In the genomic region with DNA sequence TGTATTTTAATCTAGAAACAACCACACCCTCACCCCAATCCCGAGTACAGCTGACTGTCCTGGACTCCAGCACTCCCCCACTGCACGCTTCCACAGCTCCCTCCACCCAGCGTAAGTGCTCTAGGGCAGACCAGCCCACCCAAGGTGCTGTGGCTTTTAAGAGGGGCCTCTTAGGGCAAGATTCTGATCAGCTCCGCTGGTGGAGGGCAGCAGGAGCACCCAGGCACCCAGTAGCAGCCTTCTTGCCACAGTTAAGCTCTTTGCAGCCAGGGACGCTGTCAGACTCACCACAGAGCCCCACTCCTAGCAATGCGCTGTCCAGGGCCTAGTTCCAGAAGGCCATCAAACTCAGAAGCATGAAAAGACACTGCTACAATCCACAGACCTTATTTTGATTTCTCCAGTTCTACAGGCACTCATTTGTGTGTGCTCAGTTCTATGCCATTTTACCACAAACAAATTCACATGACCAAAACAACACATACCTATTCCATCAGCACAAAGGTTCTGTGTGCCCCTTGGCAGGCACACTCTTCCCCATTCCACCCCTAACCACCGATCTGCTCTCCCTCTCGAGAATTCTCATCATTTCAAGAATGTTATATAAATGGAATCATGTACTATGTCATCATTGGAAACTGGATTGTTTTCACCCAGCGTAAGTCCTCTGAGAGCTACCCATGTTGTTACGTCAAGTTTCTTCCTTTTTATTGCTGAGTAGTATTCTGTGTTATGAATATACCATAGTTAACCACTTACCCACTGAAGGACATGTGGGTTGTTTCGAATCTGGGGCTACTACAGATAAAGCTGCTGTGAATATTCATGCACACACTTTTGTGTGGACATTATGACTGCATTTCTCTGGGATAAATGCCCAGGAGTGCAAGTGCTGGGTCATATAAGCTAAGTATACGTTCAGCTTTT, we compare ENCODE assay signal across 17 cellular contexts. TPM values are rescaled to one million over a fixed set of nuclear protein-coding genes. Genes with fewer than 3 reads are reported as not detected.
DNase-seq lines count a peak whose midpoint lies in the region; ATAC-seq, FAIRE-seq and TF ChIP-seq lines count a peak whose summit lies in the region.
"Had no signal": no experiment of that assay in that cellular context is flagged by ENCODE, and none has a peak within 500 bp of the region (broad histone marks: within the 10 kb centered on the region; RNA-seq: fewer than 3 reads in every experiment).

No MANE protein-coding gene starts in this region.

- peaks cover 46% of the 10 kb centered on the region for H3K79me2 ChIP-seq in GM12878 (ENCODE audit: control insufficient read depth, insufficient read depth, low read length)

- no peak for TF ChIP-seq RAD21 in GM12878 (IDR thresholded peaks at IDR 0.05; ENCODE audit: insufficient read depth, low read depth, low read length)

- peak overlapping the region; percentile 21; the same call in 1 of the 2 replicates for H3K27ac ChIP-seq in RWPE1
- H3K27ac ChIP-seq in GM12878 (ENCODE audit: control insufficient read depth, insufficient read depth), result peak overlapping the region; percentile 71
- no peak overlapping the region for H3K27ac ChIP-seq in sigmoid colon
- H3K27ac ChIP-seq: tibial nerve had no signal

- H3K4me1 Mint-ChIP-seq in neural crest cell, result peaks cover 4% of the 10 kb centered on the region

- no peak for TF ChIP-seq POLR2A in GM12878 (IDR thresholded peaks at IDR 0.05; ENCODE audit: low read depth, low read length)
- no peak for TF ChIP-seq POLR2A in sigmoid colon (IDR thresholded peaks at IDR 0.05)

- no peaks in the 10 kb centered on the region for H3K36me3 Mint-ChIP-seq in neural crest cell (ENCODE audit: low read depth)

- no peaks in the 10 kb centered on the region for H3K27me3 ChIP-seq in GM12878 (replicated peaks in 1 of 2; ENCODE audit: control insufficient read depth in 2 of 2, insufficient read depth in 2 of 2, low read length in 1 of 2)
- no peaks in the 10 kb centered on the region for H3K27me3 ChIP-seq in sigmoid colon
- H3K27me3 ChIP-seq: tibial nerve had no signal

- H3K9ac ChIP-seq in GM12878 (ENCODE audit: control insufficient read depth, insufficient read depth, low read length), result no peak overlapping the region

- ATAC-seq in GM12878, result peak; percentile 12; the same call in 2 of the 3 replicates
- ATAC-seq: activated CD4-positive, CD25-positive, alpha-beta regulatory T cell treated with anti-CD3 and anti-CD28 coated beads, Interleukin-2, amount 50 U/mL, for 24 hours had no signal

- RAD21 ChIA-PET in GM12878 (lab: Charles Lee; ENCODE audit: unreplicated experiment), result interaction anchor here (0.7 to 2.1 kb wide), 6 partner anchors 9 to 43 kb away, joined by 3 to 18 read pairs (median 4); a partner anchor contains a TSS

- no peak for TF ChIP-seq EP300 in GM12878 (IDR thresholded peaks at IDR 0.05; ENCODE audit: borderline replicate concordance in 1 of 2, control insufficient read depth in 1 of 2, low read depth in 2 of 2, low read length in 2 of 2)
- no peak for TF ChIP-seq EP300 in sigmoid colon (IDR thresholded peaks at IDR 0.05)

- H3K9me3 ChIP-seq in GM12878 (replicated peaks; ENCODE audit: control insufficient read depth, insufficient read depth, low read length) (no peaks in the 10 kb centered on the region; the same call in 2 of the 3 replicates), sigmoid colon (peaks cover 0 to 2% (median 0%) of the 10 kb centered on the region in 4 donors)
- H3K9me3 ChIP-seq: tibial nerve had no signal

- intact Hi-C loops in GM12878 (cut with micrococcal nuclease; ENCODE audit: unreplicated experiment) (no loop called here), sigmoid colon (cut with DNase I) (no loop called here)

- no peak for FAIRE-seq in GM12878 (lab: Jason Lieb, UNC)
- FAIRE-seq: D721Med had no signal

- peaks cover 35% of the 10 kb centered on the region for H3K4me1 ChIP-seq in GM12878 (ENCODE audit: control insufficient read depth, insufficient read depth, low read length)
- H3K4me1 ChIP-seq in sigmoid colon, result peaks cover 0 to 6% (median 0%) of the 10 kb centered on the region in 4 donors

- H2AFZ ChIP-seq in GM12878 (ENCODE audit: control insufficient read depth, low read depth, low read length), result no peak overlapping the region

- H3K9me3 Mint-ChIP-seq in neural crest cell, result no peaks in the 10 kb centered on the region
- H3K9me3 Mint-ChIP-seq: activated naive CD4-positive, alpha-beta T cell treated with anti-CD3 and anti-CD28 coated beads, Interleukin-2, amount 50 U/mL, for 24 hours had no signal

- in situ Hi-C loops in GM12878 (cut with MboI), result no loop called here

- no peaks in the 10 kb centered on the region for H3K27me3 Mint-ChIP-seq in neural crest cell (ENCODE audit: low read depth)
- H3K27me3 Mint-ChIP-seq: activated naive CD4-positive, alpha-beta T cell treated with anti-CD3 and anti-CD28 coated beads, Interleukin-2, amount 50 U/mL, for 24 hours had no signal

- no TSS peak for BruUV-seq in GM12878 (replicated peaks; lab: Mats Ljungman, UMichigan)

- H3K36me3 ChIP-seq in GM12878 (ENCODE audit: control insufficient read depth in 2 of 2, insufficient read depth in 2 of 2, low read length in 1 of 2) (peaks cover 0 to 5% of the 10 kb centered on the region in 2 experiments; a peak in 2 of 4 replicates), sigmoid colon (peaks cover 0 to 3% (median 0%) of the 10 kb centered on the region in 4 donors)

- peak overlapping the region; percentile 2 for H3K27ac Mint-ChIP-seq in neural crest cell (ENCODE audit: unreplicated experiment)

- no peak overlapping the region for H3K4me3 Mint-ChIP-seq in neural crest cell
- H3K4me3 Mint-ChIP-seq: activated naive CD4-positive, alpha-beta T cell treated with anti-CD3 and anti-CD28 coated beads, Interleukin-2, amount 50 U/mL, for 24 hours had no signal

- WGBS in GM12878 (ENCODE audit: insufficient coverage, insufficient replicate concordance, low lambda C conversion rate, missing lambda C conversion rate), result 80% methylated on average over 12 of the region's 12 CpGs
- WGBS in sigmoid colon, 2 donors, result 89 to 90% methylated on average over 12 of the region's 12 CpGs

- H3K4me3 ChIP-seq in GM12878 (no peak overlapping the region), sigmoid colon (no peak overlapping the region)
- H3K4me3 ChIP-seq: skin epidermis, tibial nerve had no signal

- H3K4me2 ChIP-seq in GM12878 (ENCODE audit: control insufficient read depth, insufficient read depth), result peak overlapping the region; percentile 46; the same call in 1 of the 2 replicates

- no peak for TF ChIP-seq CTCF in RWPE1 (conservative IDR thresholded peaks at IDR 0.05; ENCODE audit: low read depth)
- TF ChIP-seq CTCF in GM12878 (IDR thresholded peaks at IDR 0.05 in 2 of 3, conservative IDR thresholded peaks at IDR 0.05 in 1 of 3; ENCODE audit: control insufficient read depth in 2 of 3, extremely low read depth in 1 of 3, insufficient read depth in 1 of 3, low read depth in 3 of 3, low read length in 3 of 3), result no peak
- no peak for TF ChIP-seq CTCF in neural crest cell (conservative IDR thresholded peaks at IDR 0.05)
- no peak for TF ChIP-seq CTCF in sigmoid colon (IDR thresholded peaks at IDR 0.05)

- no peaks in the 10 kb centered on the region for H4K20me1 ChIP-seq in GM12878 (ENCODE audit: control insufficient read depth, insufficient read depth)

- POLR2A ChIA-PET in RWPE1 (lab: Yijun Ruan, JAX; ENCODE audit: low non-redundant PET) (no interaction called here), GM12878 (lab: Charles Lee) (interaction anchor here (0.6 to 2.5 kb wide), 8 partner anchors 11 to 155 kb away, joined by 3 to 25 read pairs (median 4); a partner anchor contains a TSS)

- SMC1A ChIA-PET in GM12878 (lab: Charles Lee; ENCODE audit: uncharacterized antibody, unreplicated experiment), result interaction anchor here (0.6 to 2.5 kb wide), 14 partner anchors 9 to 504 kb away, joined by 3 to 23 read pairs (median 4); a partner anchor contains a TSS

- DNase-seq in ELF-1 (ENCODE audit: low read depth, low spot score), result peak; percentile 20
- DNase-seq in RWPE1 (ENCODE audit: low spot score), result no peak
- no peak for DNase-seq in GM12878 (ENCODE audit: low read depth, low spot score)
- DNase-seq in neural crest cell (ENCODE audit: low read depth, low spot score), result no peak
- DNase-seq in NCI-H1436 (lab: John Stamatoyannopoulos, UW), result no peak
- DNase-seq in sigmoid colon, result no peak
- no peak for DNase-seq in NCI-H345 (lab: John Stamatoyannopoulos, UW)
- DNase-seq in LoVo (ENCODE audit: low spot score), result no peak
- DNase-seq: left cardiac atrium, NCI-H1092, NCI-H510A, Right ventricle myocardium superior had no signal

- CTCF ChIA-PET in RWPE1 (lab: Yijun Ruan, JAX), result interaction anchor here (0.7 kb wide), 1 partner anchor 35 kb away, joined by 3 read pairs; no protein-coding TSS in a partner anchor
- CTCF ChIA-PET in GM12878 (lab: Yijun Ruan, JAX), result interaction anchor here (1.0 to 2.0 kb wide), 9 partner anchors 18 to 49 kb away, joined by 3 to 13 read pairs (median 4); no protein-coding TSS in a partner anchor

TF ChIP-seq in GM12878, 131 proteins besides CTCF, POLR2A, EP300 and RAD21 (continues in another document):
- TF ChIP-seq EED (IDR thresholded peaks at IDR 0.05; ENCODE audit: low read depth), result no peak

RNA-seq across cellular contexts. Expression of a gene that starts 40.4 kb away (rescaled TPM):
- total RNA-seq in GM12878 (2013; cell fraction: nucleolus; rRNA removed), result 161 and 163 TPM in 2 replicates
- 46.5 and 55.7 TPM in 2 replicates for total RNA-seq in GM12878 (2014; rRNA removed)
- 85.5 and 86.7 TPM in 2 replicates for total RNA-seq in GM12878 (2014; rRNA removed; fragmentation: Illumina TruSeq; extraction: Trizol)
- 48.0 and 53.0 TPM in 2 replicates for total RNA-seq in GM12878 (2021)
- polyA plus RNA-seq in GM12878 (2011; ENCODE audit: low read depth), result 28.5 TPM
- polyA plus RNA-seq in GM12878 (2011; rRNA removed), result 83.0 and 114 TPM in 2 replicates
- 27.7 and 31.8 TPM in 2 replicates for polyA plus RNA-seq in GM12878 (2011; cell fraction: cytosol; rRNA removed)
- polyA plus RNA-seq in GM12878 (2011; cell fraction: nucleus; rRNA removed), result 67.0 and 73.2 TPM in 2 replicates
- 37.1 and 45.3 TPM in 2 replicates for polyA plus RNA-seq in GM12878 (2012)
- 78.3 and 84.3 TPM in 2 replicates for polyA plus RNA-seq in GM12878 (2014; fragmentation: Illumina TruSeq; extraction: Trizol)
- 10 to 100 TPM; 54.9 to 57.9 TPM for polyA plus RNA-seq in GM12878 (2014; fragmentation: Nextera tagmentation; extraction: Ambion mirVana)
- 39.4 and 53.5 TPM in 2 replicates for polyA plus RNA-seq in GM12878 (2014; rRNA removed)
- polyA plus RNA-seq in GM12878 (2016; fragmentation: Nextera tagmentation; extraction: Ambion mirVana), result 10 to 100 TPM; 71.3 to 80.4 TPM
- polyA minus RNA-seq in GM12878 (2011; rRNA and poly(A)+ RNA removed), result 33.9 and 84.9 TPM in 2 replicates
- polyA minus RNA-seq in GM12878 (2011; cell fraction: cytosol; rRNA and poly(A)+ RNA removed), result 13.6 and 37.3 TPM in 2 replicates
- 23.6 and 37.5 TPM in 2 replicates for polyA minus RNA-seq in GM12878 (2011; cell fraction: nucleus; rRNA and poly(A)+ RNA removed)
- 31.7 and 34.4 TPM in 2 replicates for total RNA-seq in neural crest cell
- 10 to 100 TPM; 20.0 to 31.0 (median 21.0) TPM for total RNA-seq in sigmoid colon
- 10 to 100 TPM; 31.4 to 43.1 (median 42.6) TPM for polyA plus RNA-seq in sigmoid colon

Comparison
In these comparisons a context has a peak if more than half of its experiments do, and no peak if none do; other contexts are left out.
1. H3K27ac ChIP-seq: peak in RWPE1 (single experiment) and GM12878 (single experiment); none in sigmoid colon (0 of 4).